Comparison of ENCODE assay signal across 1 cellular context in the genomic region with DNA sequence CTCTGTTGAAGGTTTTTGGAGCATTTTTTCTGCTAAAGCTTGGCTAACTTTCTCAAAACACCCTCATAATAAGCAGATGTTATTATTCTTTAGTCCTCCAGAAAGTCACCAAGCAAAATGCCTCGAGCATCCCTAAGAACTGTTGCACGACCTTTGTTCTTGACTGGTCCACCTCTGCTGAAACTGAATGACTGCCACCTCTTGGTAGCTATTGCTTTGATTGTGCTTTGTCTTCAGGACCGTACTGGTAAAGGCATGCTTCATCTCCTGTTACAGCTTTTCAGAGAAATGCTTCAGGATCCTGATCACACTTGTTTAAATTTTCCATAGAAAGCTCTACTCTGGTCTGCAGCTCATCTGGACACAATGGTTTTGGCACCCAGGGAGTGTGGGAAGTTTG.
TF ChIP-seq lines count a peak whose summit lies in the region.

No MANE protein-coding gene starts in this region.

TF ChIP-seq in GM23338, 12 proteins besides CTCF, POLR2A, EP300 and RAD21 (continued from another document):
- TF ChIP-seq, protein P1, sequence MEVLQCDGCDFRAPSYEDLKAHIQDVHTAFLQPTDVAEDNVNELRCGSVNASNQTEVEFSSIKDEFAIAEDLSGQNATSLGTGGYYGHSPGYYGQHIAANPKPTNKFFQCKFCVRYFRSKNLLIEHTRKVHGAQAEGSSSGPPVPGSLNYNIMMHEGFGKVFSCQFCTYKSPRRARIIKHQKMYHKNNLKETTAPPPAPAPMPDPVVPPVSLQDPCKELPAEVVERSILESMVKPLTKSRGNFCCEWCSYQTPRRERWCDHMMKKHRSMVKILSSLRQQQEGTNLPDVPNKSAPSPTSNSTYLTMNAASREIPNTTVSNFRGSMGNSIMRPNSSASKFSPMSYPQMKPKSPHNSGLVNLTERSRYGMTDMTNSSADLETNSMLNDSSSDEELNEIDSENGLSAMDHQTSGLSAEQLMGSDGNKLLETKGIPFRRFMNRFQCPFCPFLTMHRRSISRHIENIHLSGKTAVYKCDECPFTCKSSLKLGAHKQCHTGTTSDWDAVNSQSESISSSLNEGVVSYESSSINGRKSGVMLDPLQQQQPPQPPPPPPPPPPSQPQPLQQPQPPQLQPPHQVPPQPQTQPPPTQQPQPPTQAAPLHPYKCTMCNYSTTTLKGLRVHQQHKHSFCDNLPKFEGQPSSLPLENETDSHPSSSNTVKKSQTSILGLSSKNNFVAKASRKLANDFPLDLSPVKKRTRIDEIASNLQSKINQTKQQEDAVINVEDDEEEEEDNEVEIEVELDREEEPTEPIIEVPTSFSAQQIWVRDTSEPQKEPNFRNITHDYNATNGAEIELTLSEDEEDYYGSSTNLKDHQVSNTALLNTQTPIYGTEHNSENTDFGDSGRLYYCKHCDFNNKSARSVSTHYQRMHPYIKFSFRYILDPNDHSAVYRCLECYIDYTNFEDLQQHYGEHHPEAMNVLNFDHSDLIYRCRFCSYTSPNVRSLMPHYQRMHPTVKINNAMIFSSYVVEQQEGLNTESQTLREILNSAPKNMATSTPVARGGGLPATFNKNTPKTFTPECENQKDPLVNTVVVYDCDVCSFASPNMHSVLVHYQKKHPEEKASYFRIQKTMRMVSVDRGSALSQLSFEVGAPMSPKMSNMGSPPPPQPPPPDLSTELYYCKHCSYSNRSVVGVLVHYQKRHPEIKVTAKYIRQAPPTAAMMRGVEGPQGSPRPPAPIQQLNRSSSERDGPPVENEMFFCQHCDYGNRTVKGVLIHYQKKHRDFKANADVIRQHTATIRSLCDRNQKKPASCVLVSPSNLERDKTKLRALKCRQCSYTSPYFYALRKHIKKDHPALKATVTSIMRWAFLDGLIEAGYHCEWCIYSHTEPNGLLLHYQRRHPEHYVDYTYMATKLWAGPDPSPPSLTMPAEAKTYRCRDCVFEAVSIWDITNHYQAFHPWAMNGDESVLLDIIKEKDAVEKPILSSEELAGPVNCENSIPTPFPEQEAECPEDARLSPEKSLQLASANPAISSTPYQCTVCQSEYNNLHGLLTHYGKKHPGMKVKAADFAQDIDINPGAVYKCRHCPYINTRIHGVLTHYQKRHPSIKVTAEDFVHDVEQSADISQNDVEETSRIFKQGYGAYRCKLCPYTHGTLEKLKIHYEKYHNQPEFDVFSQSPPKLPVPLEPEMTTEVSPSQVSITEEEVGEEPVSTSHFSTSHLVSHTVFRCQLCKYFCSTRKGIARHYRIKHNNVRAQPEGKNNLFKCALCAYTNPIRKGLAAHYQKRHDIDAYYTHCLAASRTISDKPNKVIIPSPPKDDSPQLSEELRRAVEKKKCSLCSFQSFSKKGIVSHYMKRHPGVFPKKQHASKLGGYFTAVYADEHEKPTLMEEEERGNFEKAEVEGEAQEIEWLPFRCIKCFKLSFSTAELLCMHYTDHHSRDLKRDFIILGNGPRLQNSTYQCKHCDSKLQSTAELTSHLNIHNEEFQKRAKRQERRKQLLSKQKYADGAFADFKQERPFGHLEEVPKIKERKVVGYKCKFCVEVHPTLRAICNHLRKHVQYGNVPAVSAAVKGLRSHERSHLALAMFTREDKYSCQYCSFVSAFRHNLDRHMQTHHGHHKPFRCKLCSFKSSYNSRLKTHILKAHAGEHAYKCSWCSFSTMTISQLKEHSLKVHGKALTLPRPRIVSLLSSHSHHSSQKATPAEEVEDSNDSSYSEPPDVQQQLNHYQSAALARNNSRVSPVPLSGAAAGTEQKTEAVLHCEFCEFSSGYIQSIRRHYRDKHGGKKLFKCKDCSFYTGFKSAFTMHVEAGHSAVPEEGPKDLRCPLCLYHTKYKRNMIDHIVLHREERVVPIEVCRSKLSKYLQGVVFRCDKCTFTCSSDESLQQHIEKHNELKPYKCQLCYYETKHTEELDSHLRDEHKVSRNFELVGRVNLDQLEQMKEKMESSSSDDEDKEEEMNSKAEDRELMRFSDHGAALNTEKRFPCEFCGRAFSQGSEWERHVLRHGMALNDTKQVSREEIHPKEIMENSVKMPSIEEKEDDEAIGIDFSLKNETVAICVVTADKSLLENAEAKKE (CRISPR knock-in tag; IDR thresholded peaks at IDR 0.05): no peak
